Comparison of ENCODE assay signal across 1 cellular context in genomic region chr5:65102826-65103673, GRCh38.
A peak's percentile ranks its signal among the peaks of the same experiment; 100 is the strongest.
TF ChIP-seq lines count a peak whose summit lies in the region.

No MANE protein-coding gene starts in this region.

TF ChIP-seq in GM12878, 131 proteins besides CTCF, POLR2A, EP300 and RAD21 (continued from another document and continues in another):
- TF ChIP-seq ZBTB40 (IDR thresholded peaks at IDR 0.05; ENCODE audit: borderline replicate concordance) = no peak
- TF ChIP-seq RCOR1 (conservative IDR thresholded peaks at IDR 0.05; ENCODE audit: low read depth, low read length) = no peak
- TF ChIP-seq WRNIP1 (IDR thresholded peaks at IDR 0.05; ENCODE audit: borderline replicate concordance, low read depth, low read length) = no peak
- TF ChIP-seq GATAD2B (conservative IDR thresholded peaks at IDR 0.05; ENCODE audit: low read depth) = peak; percentile 55; the same call in 1 of the 2 replicates
- TF ChIP-seq IRF4 (IDR thresholded peaks at IDR 0.05; ENCODE audit: low read depth, low read length) = no peak
- TF ChIP-seq CUX1 (IDR thresholded peaks at IDR 0.05; ENCODE audit: insufficient replicate concordance, low read depth, low read length) = no peak
- peak; percentile 81 for TF ChIP-seq ZNF384 (IDR thresholded peaks at IDR 0.05; ENCODE audit: borderline replicate concordance, low read depth, low read length)
- TF ChIP-seq ZNF207 (IDR thresholded peaks at IDR 0.05; ENCODE audit: borderline replicate concordance) = 0 out of 2 replicates have a peak, but pooled peaks have one; percentile 29
- no peak for TF ChIP-seq ZBED1 (IDR thresholded peaks at IDR 0.05; ENCODE audit: borderline replicate concordance)
- peak; percentile 76; the same call in 1 of the 2 replicates for TF ChIP-seq PML (IDR thresholded peaks at IDR 0.05; ENCODE audit: low read length)
- TF ChIP-seq RBBP5 (conservative IDR thresholded peaks at IDR 0.05) = no peak
- TF ChIP-seq STAT1 (conservative IDR thresholded peaks at IDR 0.05) = no peak
- TF ChIP-seq DPF2 (IDR thresholded peaks at IDR 0.05) = peak; percentile 64
- no peak for TF ChIP-seq KLF5 (IDR thresholded peaks at IDR 0.05; ENCODE audit: partially characterized antibody)
- TF ChIP-seq SIX5 (IDR thresholded peaks at IDR 0.05; ENCODE audit: low read depth, low read length, severe bottlenecking) = no peak
- TF ChIP-seq SMAD5 (IDR thresholded peaks at IDR 0.05; ENCODE audit: low read depth) = no peak
- TF ChIP-seq ZBTB11 (CRISPR knock-in tag; IDR thresholded peaks at IDR 0.05) = no peak
- no peak for TF ChIP-seq PRDM15 (CRISPR knock-in tag; IDR thresholded peaks at IDR 0.05)
- TF ChIP-seq RELA (IDR thresholded peaks at IDR 0.05; ENCODE audit: borderline replicate concordance, partially characterized antibody) = peak; percentile 12
- TF ChIP-seq RUNX3 (IDR thresholded peaks at IDR 0.05; ENCODE audit: low read length) = peak; percentile 81
- no peak for TF ChIP-seq PBX3 (IDR thresholded peaks at IDR 0.05; ENCODE audit: insufficient replicate concordance, low read depth, low read length)
- TF ChIP-seq RELB (IDR thresholded peaks at IDR 0.05; ENCODE audit: low read depth) = peak; percentile 45; the same call in 1 of the 2 replicates
- TF ChIP-seq EGR1 (IDR thresholded peaks at IDR 0.05; ENCODE audit: borderline replicate concordance in 1 of 2, low read depth in 2 of 2, low read length in 2 of 2) = no peak
- no peak for TF ChIP-seq BMI1 (IDR thresholded peaks at IDR 0.05; ENCODE audit: borderline replicate concordance)
- no peak for TF ChIP-seq MYB (IDR thresholded peaks at IDR 0.05; ENCODE audit: borderline replicate concordance, low read depth, low read length)
- no peak for TF ChIP-seq ELK1 (IDR thresholded peaks at IDR 0.05; ENCODE audit: low read depth, low read length)
- TF ChIP-seq ZSCAN29 (IDR thresholded peaks at IDR 0.05) = 0 out of 2 replicates have a peak, but pooled peaks have one; percentile 33
- TF ChIP-seq FOXK2 (IDR thresholded peaks at IDR 0.05) = no peak
- TF ChIP-seq ETV6 (conservative IDR thresholded peaks at IDR 0.05 in 1 of 2, IDR thresholded peaks at IDR 0.05 in 1 of 2; ENCODE audit: borderline replicate concordance in 1 of 2, low read depth in 1 of 2) = peak in 1 of 2 experiments; percentile 12; a peak in 1 of 4 replicates
- TF ChIP-seq IKZF2 (IDR thresholded peaks at IDR 0.05) = peak in 1 of 2 experiments; percentile 49; a peak in 1 of 4 replicates
- TF ChIP-seq TAF1 (IDR thresholded peaks at IDR 0.05; ENCODE audit: borderline replicate concordance, low read depth, low read length) = no peak
- no peak for TF ChIP-seq SREBF2 (IDR thresholded peaks at IDR 0.05; ENCODE audit: low read length)
- no peak for TF ChIP-seq RAD51 (IDR thresholded peaks at IDR 0.05)
- no peak for TF ChIP-seq BRCA1 (IDR thresholded peaks at IDR 0.05; ENCODE audit: low read depth, low read length)
